Comparison of ENCODE assay signal across 9 cellular contexts in the genomic region with DNA sequence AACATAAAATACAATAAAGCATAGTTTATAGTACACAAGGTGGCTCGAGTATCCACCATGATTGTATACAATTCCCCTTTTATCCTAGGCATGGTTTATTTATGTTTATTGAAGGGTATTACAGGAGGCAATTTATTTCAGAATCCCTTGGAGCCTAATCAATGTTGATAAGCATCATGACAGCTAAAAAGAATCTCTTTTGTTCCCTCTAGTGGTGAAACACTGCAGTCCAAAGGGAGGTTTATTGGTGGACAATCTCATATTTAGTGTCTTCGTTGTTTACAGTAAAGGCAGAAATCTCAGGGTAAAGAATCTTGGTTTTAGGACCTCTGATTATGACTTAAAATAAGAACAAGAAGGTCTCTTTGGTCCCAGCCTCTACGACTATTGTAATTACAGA.
DNase-seq lines count a peak whose midpoint lies in the region; ATAC-seq and TF ChIP-seq lines count a peak whose summit lies in the region.
"Had no signal": no experiment of that assay in that cellular context is flagged by ENCODE, and none has a peak within 500 bp of the region (broad histone marks: within the 10 kb centered on the region; RNA-seq: fewer than 3 reads in every experiment).

No MANE protein-coding gene starts in this region.

- 23 to 29% methylated on average over 3 of the region's 3 CpGs for WGBS in transverse colon (ENCODE audit: low coverage in 1 of 2), 2 donors

- no peaks in the 10 kb centered on the region for H3K36me3 ChIP-seq in transverse colon

- H3K4me3 ChIP-seq in epithelial cell of esophagus (ENCODE audit: low read length) (no peak overlapping the region), transverse colon (no peak overlapping the region)

- in situ Hi-C loops in transverse colon (cut with MboI; ENCODE audit: low pct_ligation_motif_present in 1 of 4, low pct_unique_long_range_greater_than_20kb in 1 of 4, low sequenced_read_pairs in 3 of 4), result no loop called here

- DNase-seq in NOMO-1 treated with DMSO at 0.1 percent for 48 hours (lab: John Stamatoyannopoulos, UW; ENCODE audit: unreplicated experiment) (peak; percentile 1), NOMO-1 treated with dmso at 0.1 percent for 144 hours (lab: John Stamatoyannopoulos, UW; ENCODE audit: unreplicated experiment) (no peak), NCI-H69 (lab: John Stamatoyannopoulos, UW) (peak; percentile 47), epithelial cell of esophagus (ENCODE audit: low read depth) (peak; percentile 53), transverse colon (no peak), mesenteric fat pad (ENCODE audit: low spot score) (no peak)
- no peak for DNase-seq in stimulated activated CD4-positive, alpha-beta T cell treated with anti-CD3 and anti-CD28 coated beads, Interleukin-4, amount 100 ng/mL, for 1 hour
- DNase-seq: CD4-positive, CD25-positive, alpha-beta regulatory T cell had no signal

- H3K4me1 ChIP-seq in transverse colon, result no peaks in the 10 kb centered on the region

- no peak overlapping the region for H3K27ac ChIP-seq in transverse colon

- no peak for TF ChIP-seq EP300 in transverse colon (IDR thresholded peaks at IDR 0.05; ENCODE audit: low read depth)

- no peak for ATAC-seq in GM21786 (IDR thresholded peaks at IDR 0.05; ENCODE audit: unreplicated experiment)

- TF ChIP-seq POLR2A in transverse colon (IDR thresholded peaks at IDR 0.05), result no peak

- TF ChIP-seq CTCF in epithelial cell of esophagus (IDR thresholded peaks at IDR 0.05; ENCODE audit: insufficient read depth, low read depth, low read length, missing control alignments), result peak; percentile 68
- TF ChIP-seq CTCF in transverse colon (IDR thresholded peaks at IDR 0.05), result peak; percentile 11 to 46 (median 29)

- no peaks in the 10 kb centered on the region for H3K9me3 ChIP-seq in transverse colon

- intact Hi-C loops in transverse colon (cut with DNase I; ENCODE audit: low total_unique reads), result no loop called here

- H3K27me3 ChIP-seq in transverse colon, result no peaks in the 10 kb centered on the region

Comparison
In these comparisons a context has a peak if more than half of its experiments do, and no peak if none do; other contexts are left out.
1. DNase-seq: peak in NOMO-1 treated with DMSO at 0.1 percent for 48 hours (single experiment), NCI-H69 (single experiment) and epithelial cell of esophagus (single experiment); none in NOMO-1 treated with dmso at 0.1 percent for 144 hours (single experiment), transverse colon (single experiment), stimulated activated CD4-positive, alpha-beta T cell treated with anti-CD3 and anti-CD28 coated beads, Interleukin-4, amount 100 ng/mL, for 1 hour (single experiment) and mesenteric fat pad (single experiment).